ENCODE assay signal across 22 cellular contexts in the genomic region with DNA sequence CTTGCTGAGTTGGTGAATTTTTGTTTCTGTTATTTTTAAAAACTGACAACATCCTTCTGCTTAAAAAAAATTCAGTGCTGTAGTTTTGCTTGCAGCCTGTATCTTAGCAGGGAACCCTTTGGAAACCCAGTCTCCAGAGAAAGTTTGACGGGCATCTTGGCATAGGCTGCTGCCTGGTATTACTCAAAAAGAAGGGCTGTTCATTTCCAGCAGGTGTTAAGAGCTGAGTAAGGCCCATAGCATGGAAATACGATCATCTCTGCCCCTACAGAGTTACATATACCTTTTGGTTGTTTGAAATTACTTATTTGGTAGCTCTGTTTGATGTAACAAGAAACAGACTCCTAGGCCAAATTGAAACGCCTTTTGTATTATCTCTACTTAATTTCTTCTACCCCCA. TPM values are rescaled to one million over a fixed set of nuclear protein-coding genes. Genes with fewer than 3 reads are reported as not detected.
DNase-seq lines count a peak whose midpoint lies in the region; ATAC-seq and TF ChIP-seq lines count a peak whose summit lies in the region.
"Had no signal": no experiment of that assay in that cellular context is flagged by ENCODE, and none has a peak within 500 bp of the region (broad histone marks: within the 10 kb centered on the region; RNA-seq: fewer than 3 reads in every experiment).

No MANE protein-coding gene starts in this region.

- no peak overlapping the region for H4K5ac ChIP-seq in IMR-90 (ENCODE audit: low read depth, low read length)

- no peak overlapping the region for H2BK20ac ChIP-seq in IMR-90 (ENCODE audit: low read depth, low read length)

- TF ChIP-seq POLR2A in IMR-90 (IDR thresholded peaks at IDR 0.05; ENCODE audit: low read depth, low read length), result no peak

- H3K27me3 ChIP-seq in IMR-90 (ENCODE audit: control insufficient read depth, insufficient read depth, low read length), result no peaks in the 10 kb centered on the region
- H3K27me3 ChIP-seq in A673 (replicated peaks; ENCODE audit: insufficient read depth, low read depth, low read length, poor library complexity), result no peaks in the 10 kb centered on the region
- H3K27me3 ChIP-seq: BE2C, MG63 had no signal

- H4K8ac ChIP-seq in IMR-90 (ENCODE audit: low read depth in 2 of 2, low read length in 2 of 2), result no peak overlapping the region

- H3K14ac ChIP-seq in IMR-90 (replicated peaks; ENCODE audit: low read depth, low read length), result no peak overlapping the region

- no peak overlapping the region for H2AK9ac ChIP-seq in IMR-90 (replicated peaks; ENCODE audit: low read depth, low read length, poor library complexity)

- peaks cover 53% of the 10 kb centered on the region for H3K36me3 Mint-ChIP-seq in activated T-cell treated with anti-CD3 and anti-CD28 coated beads, Interleukin-2, amount 50 U/mL, for 24 hours (ENCODE audit: low read depth)
- peaks cover 7% of the 10 kb centered on the region for H3K36me3 Mint-ChIP-seq in dendritic cell treated with granulocyte-macrophage colony-stimulating factor and Interleukin-4, amounts not matched to agents 40 ng/mL and 50 ng/mL, for 4 days (ENCODE audit: low read depth)

- H2BK15ac ChIP-seq in IMR-90 (ENCODE audit: low read depth, low read length), result no peak overlapping the region

- no peak overlapping the region for H3K4ac ChIP-seq in IMR-90 (ENCODE audit: low read depth, low read length)

- no peak overlapping the region for H2AFZ ChIP-seq in IMR-90 (replicated peaks; ENCODE audit: low read length, poor library complexity)

- POLR2A ChIA-PET in IMR-90 (lab: Charles Lee; ENCODE audit: unreplicated experiment), result no interaction called here
- POLR2A ChIA-PET in A673 (lab: Charles Lee; ENCODE audit: low non-redundant PET), result no interaction called here

- in situ Hi-C loops in IMR-90 (cut with MboI; ENCODE audit: low sequenced_read_pairs), result no loop called here

- TF ChIP-seq CTCF in IMR-90 (conservative IDR thresholded peaks at IDR 0.05; ENCODE audit: low read depth, low read length) (no peak), A673 (conservative IDR thresholded peaks at IDR 0.05; ENCODE audit: low read depth, low read length) (no peak)

- H3K4me2 ChIP-seq in IMR-90 (ENCODE audit: low read depth, low read length), result no peak overlapping the region

- no peak overlapping the region for H3K27ac ChIP-seq in IMR-90 (ENCODE audit: insufficient read depth, low read length)
- H3K27ac ChIP-seq in A673 (ENCODE audit: low read depth, low read length, poor library complexity, severe bottlenecking), result no peak overlapping the region
- H3K27ac ChIP-seq: RWPE1 had no signal

- no peaks in the 10 kb centered on the region for H3K9me3 Mint-ChIP-seq in activated T-cell treated with anti-CD3 and anti-CD28 coated beads, Interleukin-2, amount 50 U/mL, for 24 hours
- no peaks in the 10 kb centered on the region for H3K9me3 Mint-ChIP-seq in dendritic cell treated with granulocyte-macrophage colony-stimulating factor and Interleukin-4, amounts not matched to agents 40 ng/mL and 50 ng/mL, for 4 days
- H3K9me3 Mint-ChIP-seq: CD14-positive monocyte, T-cell had no signal

- H3K27ac Mint-ChIP-seq in activated T-cell treated with anti-CD3 and anti-CD28 coated beads, Interleukin-2, amount 50 U/mL, for 24 hours, result peak overlapping the region; percentile 1
- peak overlapping the region; percentile 24 for H3K27ac Mint-ChIP-seq in dendritic cell treated with granulocyte-macrophage colony-stimulating factor and Interleukin-4, amounts not matched to agents 40 ng/mL and 50 ng/mL, for 4 days
- H3K27ac Mint-ChIP-seq: CD14-positive monocyte, T-cell had no signal

- H3K18ac ChIP-seq in IMR-90 (ENCODE audit: low read depth, low read length), result no peak overlapping the region

- no peaks in the 10 kb centered on the region for H3K4me1 ChIP-seq in IMR-90 (ENCODE audit: control insufficient read depth, insufficient read depth, low read length)
- H3K4me1 ChIP-seq in A673 (ENCODE audit: insufficient read depth, low read length, poor library complexity, severe bottlenecking), result peaks cover 15% of the 10 kb centered on the region
- H3K4me1 ChIP-seq: BE2C had no signal

- intact Hi-C loops in IMR-90 (cut with micrococcal nuclease) (no loop called here), A673 (cut with micrococcal nuclease; ENCODE audit: unreplicated experiment) (no loop called here)
- intact Hi-C loops in dendritic cell treated with granulocyte-macrophage colony-stimulating factor and Interleukin-4, amounts not matched to agents 40 ng/mL and 50 ng/mL, for 4 days (cut with micrococcal nuclease), result no loop called here

- DNase-seq in activated T-cell treated with anti-CD3 and anti-CD28 coated beads, Interleukin-2, amount 50 U/mL, for 24 hours, result no peak
- DNase-seq in activated T-cell treated with anti-CD3 and anti-CD28 coated beads, Interleukin-2, amount 50 U/mL, for 1 hour, result no peak
- DNase-seq in IMR-90 (no peak), A673 (ENCODE audit: low spot score) (no peak), NCI-H128 (lab: John Stamatoyannopoulos, UW; ENCODE audit: unreplicated experiment) (no peak)
- DNase-seq: BE2C, Calu3, DMS79 treated with DMSO at 0.1 percent for 48 hours, KBM-7, MG63, NCI-H1105 treated with DMSO at 0.1 percent for 48 hours, NCI-H2029, NCI-H446 treated with DMSO at 0.1 percent for 48 hours, NCI-H526 treated with DMSO at 0.1 percent for 48 hours, SHP77, T-cell had no signal

- no peaks in the 10 kb centered on the region for H3K9me1 ChIP-seq in IMR-90 (ENCODE audit: insufficient read depth, low read length)

- no peak overlapping the region for H2BK5ac ChIP-seq in IMR-90 (ENCODE audit: low read depth, low read length, poor library complexity, severe bottlenecking)

- H2AK5ac ChIP-seq in IMR-90 (ENCODE audit: low read depth, low read length), result no peak overlapping the region

- dilution Hi-C loops in IMR-90 (cut with HindIII; ENCODE audit: low sequenced_read_pairs, unreplicated experiment), result no loop called here

- no peaks in the 10 kb centered on the region for H3K27me3 Mint-ChIP-seq in activated T-cell treated with anti-CD3 and anti-CD28 coated beads, Interleukin-2, amount 50 U/mL, for 24 hours
- no peaks in the 10 kb centered on the region for H3K27me3 Mint-ChIP-seq in dendritic cell treated with granulocyte-macrophage colony-stimulating factor and Interleukin-4, amounts not matched to agents 40 ng/mL and 50 ng/mL, for 4 days
- H3K27me3 Mint-ChIP-seq: T-cell had no signal

- CTCF ChIA-PET in IMR-90 (lab: Yijun Ruan, JAX), result interaction anchor here (1.3 kb wide), 1 partner anchor 16 kb away, joined by 3 read pairs; no protein-coding TSS in a partner anchor
- CTCF ChIA-PET in A673 (lab: Charles Lee), result no interaction called here

- peaks cover 40% of the 10 kb centered on the region for H3K4me1 Mint-ChIP-seq in activated T-cell treated with anti-CD3 and anti-CD28 coated beads, Interleukin-2, amount 50 U/mL, for 24 hours (ENCODE audit: low read depth)
- peaks cover 6% of the 10 kb centered on the region for H3K4me1 Mint-ChIP-seq in dendritic cell treated with granulocyte-macrophage colony-stimulating factor and Interleukin-4, amounts not matched to agents 40 ng/mL and 50 ng/mL, for 4 days (ENCODE audit: low read depth)

- peaks cover 2% of the 10 kb centered on the region; the same call in 1 of the 2 replicates for H4K20me1 ChIP-seq in IMR-90 (ENCODE audit: insufficient read depth, low read length)

- H3K4me3 ChIP-seq in IMR-90 (ENCODE audit: insufficient read depth, low read depth, low read length), result no peak overlapping the region
- H3K4me3 ChIP-seq in A673 (ENCODE audit: low read depth, low read length, poor library complexity, severe bottlenecking), result no peak overlapping the region
- H3K4me3 ChIP-seq: MG63 had no signal

- H3K9me3 ChIP-seq in IMR-90 (ENCODE audit: control insufficient read depth, insufficient read depth, low read length) (no peaks in the 10 kb centered on the region), A673 (ENCODE audit: low read depth, low read length, poor library complexity, severe bottlenecking) (no peaks in the 10 kb centered on the region)
- H3K9me3 ChIP-seq: BE2C, MG63 had no signal

- WGBS in IMR-90 (ENCODE audit: extremely low coverage in 2 of 2, insufficient read length in 1 of 2), 2 experiments, result no CpG with 5 or more reads among the region's 3 CpGs

- BruUV-seq in IMR-90 (replicated peaks; lab: Mats Ljungman, UMichigan) (no TSS peak), A673 (replicated peaks; lab: Mats Ljungman, UMichigan) (no TSS peak)

- H3K23ac ChIP-seq in IMR-90 (ENCODE audit: low read depth, low read length), result no peak overlapping the region

- TF ChIP-seq RAD21 in IMR-90 (IDR thresholded peaks at IDR 0.05; ENCODE audit: low read length), result no peak

- H2BK120ac ChIP-seq in IMR-90 (ENCODE audit: low read depth, low read length), result no peak overlapping the region

- H3K36me3 ChIP-seq in IMR-90 (ENCODE audit: control insufficient read depth, insufficient read depth, low read length), result peaks cover 2% of the 10 kb centered on the region; the same call in 1 of the 2 replicates
- H3K36me3 ChIP-seq in A673 (ENCODE audit: insufficient read depth, low read length, poor library complexity, severe bottlenecking), result peaks cover 15% of the 10 kb centered on the region

- no peak overlapping the region for H3K4me3 Mint-ChIP-seq in activated T-cell treated with anti-CD3 and anti-CD28 coated beads, Interleukin-2, amount 50 U/mL, for 24 hours
- H3K4me3 Mint-ChIP-seq in dendritic cell treated with granulocyte-macrophage colony-stimulating factor and Interleukin-4, amounts not matched to agents 40 ng/mL and 50 ng/mL, for 4 days, result no peak overlapping the region
- H3K4me3 Mint-ChIP-seq: CD14-positive monocyte, T-cell had no signal

- ATAC-seq in IMR-90 (ENCODE audit: low read depth) (no peak), HG03097 (IDR thresholded peaks at IDR 0.05; ENCODE audit: low FRiP score, unreplicated experiment) (no peak)
- ATAC-seq: HCT116, Panc1, T-cell had no signal

- no peak overlapping the region for H3K56ac ChIP-seq in IMR-90 (ENCODE audit: extremely low read depth, insufficient read depth, low read length)

- H4K91ac ChIP-seq in IMR-90 (ENCODE audit: insufficient read depth, low read depth, low read length), result no peak overlapping the region

- peaks cover 10 to 25% of the 10 kb centered on the region in 2 experiments; a peak in 3 of 4 replicates for H3K79me1 ChIP-seq in IMR-90 (ENCODE audit: low read depth in 1 of 2, low read length in 2 of 2)

- no peak overlapping the region for H3K9ac ChIP-seq in IMR-90 (ENCODE audit: low read depth, low read length)

TF ChIP-seq in IMR-90, 13 proteins besides CTCF, POLR2A, EP300 and RAD21 (continues in another document):
- TF ChIP-seq NFE2L2 (IDR thresholded peaks at IDR 0.05; ENCODE audit: low read depth, low read length), result no peak
- 0 out of 2 replicates have a peak, but pooled peaks have one; percentile 21 for TF ChIP-seq MAFK (IDR thresholded peaks at IDR 0.05; ENCODE audit: low read depth, low read length)
- TF ChIP-seq BHLHE40 (IDR thresholded peaks at IDR 0.05; ENCODE audit: low read depth, low read length), result no peak

RNA-seq across cellular contexts. Expression of gene URI1, which starts 41.5 kb away (rescaled TPM):
- total RNA-seq in IMR-90 (2012; rRNA removed), result 43.2 and 95.8 TPM in 2 replicates
- 39.0 and 45.3 TPM in 2 replicates for polyA plus RNA-seq in IMR-90 (2012; rRNA removed)
- polyA plus RNA-seq in IMR-90 (2012; cell fraction: cytosol; rRNA removed), result 4.1 and 11.6 TPM in 2 replicates
- polyA plus RNA-seq in IMR-90 (2012; cell fraction: nucleus; rRNA removed; ENCODE audit: low replicate concordance), result 2.4 and 34.6 TPM in 2 replicates
- total RNA-seq in A673 (2021), result 88.6 and 93.0 TPM in 2 replicates
